In the genomic region with DNA sequence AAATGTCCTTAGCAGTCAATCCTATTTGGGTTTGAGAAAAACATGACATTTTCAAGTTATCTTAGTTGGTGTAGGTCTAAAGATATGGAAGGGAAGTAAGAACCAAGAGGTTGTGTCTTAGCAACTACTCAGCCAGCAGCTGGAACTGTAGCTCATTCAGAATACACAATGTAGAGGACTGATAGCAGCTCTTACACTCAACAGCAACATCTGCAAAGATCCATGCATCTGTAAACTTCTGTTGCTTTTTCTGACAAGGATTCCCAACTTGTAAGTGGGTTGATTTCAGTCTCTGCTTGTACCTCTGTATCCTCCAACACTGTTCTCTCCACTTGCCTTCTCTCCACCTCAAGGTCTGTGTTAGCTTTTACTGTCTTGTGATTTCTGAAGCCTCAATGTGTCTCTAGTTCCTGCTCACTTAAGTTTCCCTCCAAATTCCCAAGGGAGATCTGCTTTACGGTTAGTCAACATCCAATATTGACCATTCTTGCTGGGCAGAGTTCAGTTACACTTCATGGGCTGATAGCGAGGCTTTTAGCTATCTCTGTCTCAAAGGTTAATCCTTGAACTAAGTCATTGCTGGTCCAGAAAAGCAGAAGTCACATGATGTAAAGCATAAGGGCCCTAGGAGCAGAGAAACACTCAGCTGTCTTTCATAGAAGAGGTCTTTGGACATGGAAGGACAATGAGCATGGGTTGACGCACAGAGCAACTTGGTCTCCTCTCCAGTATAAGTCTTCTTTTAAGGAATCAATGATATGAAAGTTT, we compare ENCODE assay signal across 17 cellular contexts.
A peak's percentile ranks its signal among the peaks of the same experiment; 100 is the strongest.
DNase-seq lines count a peak whose midpoint lies in the region; ATAC-seq and TF ChIP-seq lines count a peak whose summit lies in the region.
"Had no signal": no experiment of that assay in that cellular context is flagged by ENCODE, and none has a peak within 500 bp of the region (broad histone marks: within the 10 kb centered on the region; RNA-seq: fewer than 3 reads in every experiment).

No MANE protein-coding gene starts in this region.

- TF ChIP-seq POLR2A in NB4 (IDR thresholded peaks at IDR 0.05; ENCODE audit: extremely low read depth, insufficient read length) (no peak), right lobe of liver (IDR thresholded peaks at IDR 0.05) (no peak), transverse colon (IDR thresholded peaks at IDR 0.05) (no peak)

- H3K4me3 ChIP-seq in NB4 (ENCODE audit: low read depth, low read length): no peak overlapping the region
- H3K4me3 ChIP-seq in right lobe of liver: no peak overlapping the region
- no peak overlapping the region for H3K4me3 ChIP-seq in transverse colon
- H3K4me3 ChIP-seq: MG63, SK-N-MC had no signal

- ATAC-seq in WTC11: no peak
- ATAC-seq in right lobe of liver: peak; percentile 91 to 98 (median 94)
- no peak for ATAC-seq in foreskin keratinocyte
- ATAC-seq: T-cell had no signal

- H3K4me1 Mint-ChIP-seq in WTC11: no peaks in the 10 kb centered on the region
- no peaks in the 10 kb centered on the region for H3K4me1 Mint-ChIP-seq in HFFc6 (ENCODE audit: low read depth)
- H3K4me1 Mint-ChIP-seq: CD4-positive, CD25-positive, alpha-beta regulatory T cell; H9; T-cell had no signal

- H3K9me3 Mint-ChIP-seq in WTC11 (peaks cover 33% of the 10 kb centered on the region), HFFc6 (no peaks in the 10 kb centered on the region)
- H3K9me3 Mint-ChIP-seq: T-cell had no signal

- TF ChIP-seq EP300 in transverse colon (IDR thresholded peaks at IDR 0.05; ENCODE audit: low read depth): no peak

- intact Hi-C loops in right lobe of liver (cut with DNase I): no loop called here
- intact Hi-C loops in transverse colon (cut with DNase I; ENCODE audit: low total_unique reads): no loop called here

- POLR2A ChIA-PET in WTC11 (lab: Charles Lee): no interaction called here

- no peak for TF ChIP-seq CTCF in NB4 (IDR thresholded peaks at IDR 0.05; ENCODE audit: low read depth, low read length)
- no peak for TF ChIP-seq CTCF in WTC11 (IDR thresholded peaks at IDR 0.05)
- TF ChIP-seq CTCF in right lobe of liver (IDR thresholded peaks at IDR 0.05): no peak
- TF ChIP-seq CTCF in transverse colon (IDR thresholded peaks at IDR 0.05): no peak
- no peak for TF ChIP-seq CTCF in HFFc6 (IDR thresholded peaks at IDR 0.05)
- TF ChIP-seq CTCF in foreskin keratinocyte (conservative IDR thresholded peaks at IDR 0.05): no peak

- CTCF ChIA-PET in WTC11 (lab: Charles Lee): no interaction called here

- in situ Hi-C loops in transverse colon (cut with MboI; ENCODE audit: low pct_ligation_motif_present in 1 of 4, low pct_unique_long_range_greater_than_20kb in 1 of 4, low sequenced_read_pairs in 3 of 4): no loop called here

- H3K36me3 ChIP-seq in right lobe of liver: no peaks in the 10 kb centered on the region
- H3K36me3 ChIP-seq in transverse colon: no peaks in the 10 kb centered on the region
- H3K36me3 ChIP-seq: MG63 had no signal

- H3K4me1 ChIP-seq in right lobe of liver (peaks cover 0 to 16% (median 7%) of the 10 kb centered on the region in 4 donors), transverse colon (peaks cover 0 to 26% (median 11%) of the 10 kb centered on the region in 4 donors), foreskin keratinocyte (no peaks in the 10 kb centered on the region)

- no peaks in the 10 kb centered on the region; the same call in 1 of the 2 replicates for H3K27me3 Mint-ChIP-seq in WTC11 (ENCODE audit: low read depth)
- peaks cover 10% of the 10 kb centered on the region for H3K27me3 Mint-ChIP-seq in HFFc6 (ENCODE audit: insufficient read depth)
- H3K27me3 Mint-ChIP-seq: CD4-positive, CD25-positive, alpha-beta regulatory T cell had no signal

- H3K27ac ChIP-seq in right lobe of liver (peak overlapping the region; percentile 70 to 93 (median 84)), transverse colon (peak overlapping the region in 3 of 4 donors; percentile 38 to 59 (median 42)), foreskin keratinocyte (no peak overlapping the region)
- H3K27ac ChIP-seq: SK-N-MC had no signal

- 31% methylated on average over 3 of the region's 3 CpGs for WGBS in right lobe of liver (ENCODE audit: insufficient coverage, low coverage, low lambda C conversion rate, missing lambda C conversion rate)
- WGBS in transverse colon (ENCODE audit: low coverage in 1 of 2), 2 donors: 61 to 66% methylated on average over 3 of the region's 3 CpGs

- H3K4me3 Mint-ChIP-seq in WTC11 (no peak overlapping the region), HFFc6 (no peak overlapping the region)
- H3K4me3 Mint-ChIP-seq: CD4-positive, CD25-positive, alpha-beta regulatory T cell; H9; T-cell had no signal

- H3K9me3 ChIP-seq in right lobe of liver (no peaks in the 10 kb centered on the region), transverse colon (no peaks in the 10 kb centered on the region)
- H3K9me3 ChIP-seq: MG63 had no signal

- H3K27ac Mint-ChIP-seq in WTC11: no peak overlapping the region
- no peak overlapping the region for H3K27ac Mint-ChIP-seq in HFFc6
- H3K27ac Mint-ChIP-seq: CD4-positive, CD25-positive, alpha-beta regulatory T cell; H9; T-cell had no signal

- DNase-seq in NB4 (ENCODE audit: low read depth) (peak; percentile 4), WTC11 (ENCODE audit: low spot score) (no peak), right lobe of liver (peak in 1 of 3 donors; percentile 55), transverse colon (no peak), HFFc6 (no peak), NCI-H446 treated with DMSO at 0.1 percent for 48 hours (lab: John Stamatoyannopoulos, UW) (no peak), foreskin keratinocyte (no peak)
- DNase-seq: CD4-positive, CD25-positive, alpha-beta regulatory T cell; DMS53; H9; Karpas-422; MG63; NCI-H187; NCI-H510A; Right ventricle myocardium superior; T-cell had no signal

- H3K36me3 Mint-ChIP-seq in WTC11 (peaks cover 9% of the 10 kb centered on the region), HFFc6 (ENCODE audit: low read depth) (no peaks in the 10 kb centered on the region)
- H3K36me3 Mint-ChIP-seq: CD4-positive, CD25-positive, alpha-beta regulatory T cell; T-cell had no signal

- no peaks in the 10 kb centered on the region for H3K27me3 ChIP-seq in right lobe of liver
- no peaks in the 10 kb centered on the region for H3K27me3 ChIP-seq in transverse colon
- H3K27me3 ChIP-seq in foreskin keratinocyte: no peaks in the 10 kb centered on the region
- H3K27me3 ChIP-seq: MG63 had no signal

TF ChIP-seq in WTC11, 78 proteins besides CTCF, POLR2A, EP300 and RAD21:
- TF ChIP-seq GABPB1 (CRISPR knock-in tag; IDR thresholded peaks at IDR 0.05) (peak; percentile 86), NFE2L1 (CRISPR knock-in tag; IDR thresholded peaks at IDR 0.05) (no peak), ZNF263 (CRISPR knock-in tag; IDR thresholded peaks at IDR 0.05; ENCODE audit: low read depth) (no peak)
- TF ChIP-seq, protein P1, sequence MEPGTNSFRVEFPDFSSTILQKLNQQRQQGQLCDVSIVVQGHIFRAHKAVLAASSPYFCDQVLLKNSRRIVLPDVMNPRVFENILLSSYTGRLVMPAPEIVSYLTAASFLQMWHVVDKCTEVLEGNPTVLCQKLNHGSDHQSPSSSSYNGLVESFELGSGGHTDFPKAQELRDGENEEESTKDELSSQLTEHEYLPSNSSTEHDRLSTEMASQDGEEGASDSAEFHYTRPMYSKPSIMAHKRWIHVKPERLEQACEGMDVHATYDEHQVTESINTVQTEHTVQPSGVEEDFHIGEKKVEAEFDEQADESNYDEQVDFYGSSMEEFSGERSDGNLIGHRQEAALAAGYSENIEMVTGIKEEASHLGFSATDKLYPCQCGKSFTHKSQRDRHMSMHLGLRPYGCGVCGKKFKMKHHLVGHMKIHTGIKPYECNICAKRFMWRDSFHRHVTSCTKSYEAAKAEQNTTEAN (CRISPR knock-in tag; IDR thresholded peaks at IDR 0.05): no peak

Comparison
In these comparisons a context has a peak if more than half of its experiments do, and no peak if none do; other contexts are left out.
1. ATAC-seq: peak in right lobe of liver (4 of 4); none in WTC11 (single experiment) and foreskin keratinocyte (single experiment).